In the genomic region with DNA sequence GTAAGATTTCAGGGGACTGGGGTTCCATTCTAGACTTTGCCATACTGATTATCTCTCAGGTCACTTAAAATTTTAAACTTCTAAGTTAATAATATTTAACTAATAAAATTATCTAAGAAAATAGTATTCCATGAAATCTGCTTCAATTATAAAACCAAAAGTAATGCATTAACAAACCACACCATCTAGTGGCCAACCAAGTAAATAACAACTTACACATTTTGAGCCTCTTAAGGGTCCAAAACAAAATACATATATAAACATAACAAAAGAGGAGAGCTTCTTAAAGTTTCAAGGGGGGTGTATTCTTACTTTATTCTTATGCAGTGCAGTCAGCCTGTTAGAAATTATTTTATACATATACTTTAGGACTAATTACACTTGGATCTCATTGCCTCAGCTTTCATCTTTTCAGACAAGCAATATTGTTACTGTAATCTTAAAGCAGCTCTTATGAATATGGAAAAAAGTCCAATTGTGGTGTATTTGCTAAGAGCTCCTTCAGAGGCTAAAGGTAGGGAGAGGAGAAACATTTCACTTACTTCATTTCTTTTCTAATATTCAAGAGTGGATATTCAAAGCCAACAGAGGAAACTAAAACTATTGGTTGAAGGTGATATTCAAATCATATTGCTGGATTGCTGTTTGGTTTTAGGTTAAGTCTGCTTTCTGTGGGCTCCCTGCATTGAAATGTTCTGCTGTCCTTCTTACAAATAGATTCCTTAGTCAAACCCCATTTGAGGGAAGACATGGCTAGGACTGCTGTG, we compare ENCODE assay signal across 7 cellular contexts.
DNase-seq lines count a peak whose midpoint lies in the region; ATAC-seq and TF ChIP-seq lines count a peak whose summit lies in the region.

No MANE protein-coding gene starts in this region.

- in situ Hi-C loops in gastrocnemius medialis (cut with MboI; ENCODE audit: low sequenced_read_pairs in 4 of 4) = loop anchor here (5.0 to 25.0 kb wide), 4 partner anchors 547 to 802 kb away; no protein-coding TSS in a partner anchor

- DNase-seq in ELR (ENCODE audit: low read depth) (peak; percentile 66), SK-N-DZ (ENCODE audit: low spot score) (peak; percentile 9), fibroblast of mammary gland (ENCODE audit: low read depth) (peak; percentile 63), gastrocnemius medialis (no peak)

- H3K4me1 ChIP-seq in gastrocnemius medialis = no peaks in the 10 kb centered on the region

- H3K27me3 ChIP-seq in gastrocnemius medialis = no peaks in the 10 kb centered on the region

- no peaks in the 10 kb centered on the region for H3K36me3 ChIP-seq in gastrocnemius medialis

- peak; percentile 32 for ATAC-seq in GM19463 (IDR thresholded peaks at IDR 0.05; ENCODE audit: unreplicated experiment)
- peak; percentile 35 for ATAC-seq in HG03460 (IDR thresholded peaks at IDR 0.05; ENCODE audit: unreplicated experiment)
- ATAC-seq in gastrocnemius medialis = no peak
- ATAC-seq in activated CD4-positive, CD25-positive, alpha-beta regulatory T cell treated with anti-CD3 and anti-CD28 coated beads, Interleukin-2, amount 50 U/mL, for 24 hours = no peak

- no peak for TF ChIP-seq POLR2A in gastrocnemius medialis (IDR thresholded peaks at IDR 0.05)

- no peak overlapping the region for H3K27ac ChIP-seq in gastrocnemius medialis

- intact Hi-C loops in gastrocnemius medialis (cut with DNase I; ENCODE audit: low total_unique reads) = loop anchor here (2.0 to 5.0 kb wide), 2 partner anchors 548 to 797 kb away; no protein-coding TSS in a partner anchor

- TF ChIP-seq CTCF in fibroblast of mammary gland (conservative IDR thresholded peaks at IDR 0.05; ENCODE audit: control insufficient read depth, insufficient read depth, low read depth, low read length) (peak; percentile 66), gastrocnemius medialis (IDR thresholded peaks at IDR 0.05 in 4 of 5, conservative IDR thresholded peaks at IDR 0.05 in 1 of 5) (peak in 4 of 5 experiments; percentile 35 to 66 (median 50))

- H3K4me3 ChIP-seq in fibroblast of mammary gland (ENCODE audit: control insufficient read depth, low read depth, low read length) (no peak overlapping the region), gastrocnemius medialis (no peak overlapping the region)

- no peaks in the 10 kb centered on the region for H3K9me3 ChIP-seq in gastrocnemius medialis

Comparison
In these comparisons a context has a peak if more than half of its experiments do, and no peak if none do; other contexts are left out.
1. DNase-seq: peak in ELR (single experiment), SK-N-DZ (single experiment) and fibroblast of mammary gland (single experiment); none in gastrocnemius medialis (0 of 2).
2. ATAC-seq: peak in GM19463 (single experiment) and HG03460 (single experiment); none in gastrocnemius medialis (0 of 2) and activated CD4-positive, CD25-positive, alpha-beta regulatory T cell treated with anti-CD3 and anti-CD28 coated beads, Interleukin-2, amount 50 U/mL, for 24 hours (0 of 2).